24 cellular contexts compared by ENCODE assay signal in the genomic region with DNA sequence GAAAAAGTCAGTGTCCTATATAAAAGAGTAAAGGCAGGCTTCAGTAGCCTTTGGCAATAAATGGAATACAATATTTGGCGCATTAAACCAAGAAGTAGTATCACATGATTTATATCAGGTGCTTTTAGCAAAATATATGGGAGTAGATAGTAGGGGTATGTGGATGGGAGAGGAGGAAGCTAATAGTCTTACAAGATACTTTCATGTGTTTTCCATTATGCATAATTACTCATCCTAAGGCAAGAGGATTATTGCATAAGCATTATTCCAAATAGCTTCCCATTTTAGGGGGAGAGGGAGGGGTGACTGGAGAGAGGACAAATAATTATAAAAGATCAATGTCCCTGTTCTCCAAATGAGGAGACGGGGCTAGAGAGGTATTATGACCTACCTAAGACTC.
DNase-seq lines count a peak whose midpoint lies in the region; ATAC-seq, FAIRE-seq and TF ChIP-seq lines count a peak whose summit lies in the region.
"Had no signal": no experiment of that assay in that cellular context is flagged by ENCODE, and none has a peak within 500 bp of the region (broad histone marks: within the 10 kb centered on the region; RNA-seq: fewer than 3 reads in every experiment).

No MANE protein-coding gene starts in this region.

- H3K79me1 ChIP-seq in H9 (ENCODE audit: insufficient read depth, low read depth, low read length, poor library complexity, severe bottlenecking) = no peaks in the 10 kb centered on the region

- H3K18ac ChIP-seq in H9 (ENCODE audit: insufficient read length, low read depth, low read length) = no peak overlapping the region

- no peak overlapping the region for H3K14ac ChIP-seq in H9 (ENCODE audit: insufficient read depth, low read length)

- H4K91ac ChIP-seq in H9 (ENCODE audit: insufficient read length, low read depth, low read length) = no peak overlapping the region

- H3K9me3 Mint-ChIP-seq in H9 (no peaks in the 10 kb centered on the region; a peak in 1 of 5 replicates), endothelial cell (ENCODE audit: unreplicated experiment) (no peaks in the 10 kb centered on the region), neural progenitor cell (peaks cover 2% of the 10 kb centered on the region), nephron progenitor cell (peaks cover 7% of the 10 kb centered on the region)
- H3K9me3 Mint-ChIP-seq: CD8-positive, alpha-beta memory T cell had no signal

- H3F3A ChIP-seq in neural progenitor cell (ENCODE audit: low read depth) = no peaks in the 10 kb centered on the region

- H2BK5ac ChIP-seq in H9 (ENCODE audit: insufficient read length, low read length) = no peak overlapping the region

- H3K27me3 ChIP-seq in DND-41 (ENCODE audit: insufficient read depth, low read length, poor library complexity) (no peaks in the 10 kb centered on the region), H9 (ENCODE audit: insufficient read depth, low read length) (no peaks in the 10 kb centered on the region; the same call in 1 of the 2 replicates), neural progenitor cell (no peaks in the 10 kb centered on the region), HepG2 (ENCODE audit: control insufficient read depth in 1 of 2, insufficient read depth in 2 of 2, low read length in 2 of 2) (no peaks in the 10 kb centered on the region; a peak in 1 of 5 replicates)
- H3K27me3 ChIP-seq: body of pancreas had no signal

- peak overlapping the region in 1 of 2 experiments; percentile 21; a peak in 2 of 5 replicates for H3K4me3 Mint-ChIP-seq in H9
- no peak overlapping the region for H3K4me3 Mint-ChIP-seq in endothelial cell (ENCODE audit: unreplicated experiment)
- H3K4me3 Mint-ChIP-seq in neural progenitor cell = no peak overlapping the region
- H3K4me3 Mint-ChIP-seq in nephron progenitor cell = no peak overlapping the region
- H3K4me3 Mint-ChIP-seq: activated CD4-positive, alpha-beta memory T cell treated with anti-CD3 and anti-CD28 coated beads, Interleukin-2, amount 10 ng/mL, durations not matched to agents 7 days and 5 days; CD8-positive, alpha-beta memory T cell; neural crest cell; stimulated activated naive CD8-positive, alpha-beta T cell treated with anti-CD3 and anti-CD28 coated beads, Interleukin-15, Interleukin-2, amounts not matched to agents 100 ng/mL and 50 ng/mL, for 24 hours had no signal

- H2BK120ac ChIP-seq in H9 (ENCODE audit: low read depth, low read length, poor library complexity, severe bottlenecking) = no peak overlapping the region

- BruUV-seq in HepG2 (replicated peaks; lab: Mats Ljungman, UMichigan) = no TSS peak

- no peak overlapping the region for H2AK5ac ChIP-seq in H9 (ENCODE audit: insufficient read length, low read length)

- H3T11ph ChIP-seq in H9 (ENCODE audit: low read length) = no peak overlapping the region

- H3K36me3 Mint-ChIP-seq in H9 (ENCODE audit: insufficient read depth in 1 of 3, low read depth in 3 of 3) = no peaks in the 10 kb centered on the region
- no peaks in the 10 kb centered on the region for H3K36me3 Mint-ChIP-seq in endothelial cell (ENCODE audit: low read depth, unreplicated experiment)
- H3K36me3 Mint-ChIP-seq in neural progenitor cell = no peaks in the 10 kb centered on the region
- peaks cover 2% of the 10 kb centered on the region for H3K36me3 Mint-ChIP-seq in nephron progenitor cell (ENCODE audit: low read depth)

- no peak overlapping the region for H4K8ac ChIP-seq in H9 (replicated peaks; ENCODE audit: insufficient read length, low read depth, low read length)

- TF ChIP-seq EP300 in HepG2 (IDR thresholded peaks at IDR 0.05; ENCODE audit: low read depth in 2 of 2, low read length in 2 of 2) (no peak), HepG2 (CRISPR knock-in tag; IDR thresholded peaks at IDR 0.05; ENCODE audit: borderline replicate concordance) (no peak)

- no peak overlapping the region for H3K4me3 ChIP-seq in DND-41 (ENCODE audit: low read depth in 1 of 2, low read length in 2 of 2)
- H3K4me3 ChIP-seq in neural progenitor cell = no peak overlapping the region
- H3K4me3 ChIP-seq in HepG2 (replicated peaks in 1 of 3; ENCODE audit: insufficient read depth in 1 of 3, low read depth in 2 of 3, low read length in 3 of 3) = no peak overlapping the region
- H3K4me3 ChIP-seq: body of pancreas, lower lobe of right lung, PC-9 had no signal

- peaks cover 83% of the 10 kb centered on the region for H3K4me1 ChIP-seq in DND-41 (ENCODE audit: insufficient read depth, low read length)
- peaks cover 13% of the 10 kb centered on the region; the same call in 1 of the 2 replicates for H3K4me1 ChIP-seq in H9 (ENCODE audit: insufficient read depth, low read length)
- H3K4me1 ChIP-seq in neural progenitor cell = peaks cover 28% of the 10 kb centered on the region
- peaks cover 12% of the 10 kb centered on the region for H3K4me1 ChIP-seq in HepG2 (ENCODE audit: insufficient read depth, low read length)
- H3K4me1 ChIP-seq: body of pancreas had no signal

- CTCF ChIA-PET in HepG2 (lab: Yijun Ruan, JAX; ENCODE audit: low intra/inter-chr PET ratio, low total read pairs) = no interaction called here

- no peak overlapping the region for H2BK12ac ChIP-seq in H9 (ENCODE audit: insufficient read length, low read depth, low read length)

- no peaks in the 10 kb centered on the region for H3K36me3 ChIP-seq in DND-41 (ENCODE audit: insufficient read depth, low read length)
- H3K36me3 ChIP-seq in neural progenitor cell = no peaks in the 10 kb centered on the region
- no peaks in the 10 kb centered on the region for H3K36me3 ChIP-seq in HepG2 (replicated peaks in 1 of 2; ENCODE audit: control insufficient read depth in 1 of 2, insufficient read depth in 2 of 2, low read length in 2 of 2)
- H3K36me3 ChIP-seq: lower lobe of right lung had no signal

- H3K27me3 Mint-ChIP-seq in H9 (ENCODE audit: low read depth) = peaks cover 49% of the 10 kb centered on the region
- peaks cover 1% of the 10 kb centered on the region for H3K27me3 Mint-ChIP-seq in endothelial cell (ENCODE audit: unreplicated experiment)
- H3K27me3 Mint-ChIP-seq in neural progenitor cell (ENCODE audit: insufficient read depth, low read depth) = peaks cover 5% of the 10 kb centered on the region
- H3K27me3 Mint-ChIP-seq in nephron progenitor cell (ENCODE audit: low read depth, poor library complexity) = peaks cover 5% of the 10 kb centered on the region
- H3K27me3 Mint-ChIP-seq: activated CD4-positive, alpha-beta memory T cell treated with anti-CD3 and anti-CD28 coated beads, Interleukin-2, amount 10 ng/mL, durations not matched to agents 7 days and 5 days; stimulated activated naive CD8-positive, alpha-beta T cell treated with anti-CD3 and anti-CD28 coated beads, Interleukin-15, Interleukin-2, amounts not matched to agents 100 ng/mL and 50 ng/mL, for 24 hours had no signal

- H3K79me2 ChIP-seq in DND-41 (ENCODE audit: insufficient read depth, low read length) (no peaks in the 10 kb centered on the region), H9 (ENCODE audit: insufficient read depth, low read length) (no peaks in the 10 kb centered on the region), neural progenitor cell (ENCODE audit: low read depth) (no peaks in the 10 kb centered on the region), HepG2 (ENCODE audit: insufficient read depth, low read length) (no peaks in the 10 kb centered on the region)

- H2BK15ac ChIP-seq in H9 (ENCODE audit: low read depth, low read length) = no peak overlapping the region

- in situ Hi-C loops in HepG2 (cut with HindIII; ENCODE audit: extremely low pct_ligation_motif_present, low pct_unique_long_range_greater_than_20kb) = no loop called here

- peaks cover 33 to 40% of the 10 kb centered on the region in 2 experiments for H3K4me1 Mint-ChIP-seq in H9
- H3K4me1 Mint-ChIP-seq in endothelial cell (ENCODE audit: unreplicated experiment) = peaks cover 64% of the 10 kb centered on the region
- H3K4me1 Mint-ChIP-seq in neural progenitor cell = peaks cover 28% of the 10 kb centered on the region
- peaks cover 76% of the 10 kb centered on the region for H3K4me1 Mint-ChIP-seq in nephron progenitor cell

- H4K20me1 ChIP-seq in DND-41 (ENCODE audit: insufficient read depth, low read length) (no peaks in the 10 kb centered on the region), H9 (ENCODE audit: control insufficient read depth, insufficient read depth, insufficient read length) (no peaks in the 10 kb centered on the region), neural progenitor cell (ENCODE audit: low read depth) (no peaks in the 10 kb centered on the region), HepG2 (ENCODE audit: insufficient read depth, low read length) (no peaks in the 10 kb centered on the region)

- TF ChIP-seq RAD21 in HepG2 (CRISPR knock-in tag; IDR thresholded peaks at IDR 0.05) = no peak

- no peak overlapping the region for H4K5ac ChIP-seq in H9 (ENCODE audit: insufficient read length, low read depth, low read length)

- H3K4me2 ChIP-seq in DND-41 (ENCODE audit: insufficient read depth, low read length) = no peak overlapping the region
- peak overlapping the region; percentile 16 for H3K4me2 ChIP-seq in H9 (ENCODE audit: insufficient read depth, insufficient read length, low read length)
- H3K4me2 ChIP-seq in neural progenitor cell = peak overlapping the region; percentile 4
- no peak overlapping the region for H3K4me2 ChIP-seq in HepG2 (ENCODE audit: low read depth, low read length)
- H3K4me2 ChIP-seq: PC-9 had no signal

- FAIRE-seq in HepG2 (lab: Jason Lieb, UNC) = no peak

- H3K56ac ChIP-seq in H9 (ENCODE audit: insufficient read length, low read depth, low read length) = no peak overlapping the region

- H2AFZ ChIP-seq in DND-41 (ENCODE audit: low read depth, low read length) (no peak overlapping the region), H9 (ENCODE audit: low read length) (no peak overlapping the region), neural progenitor cell (replicated peaks) (no peak overlapping the region), HepG2 (ENCODE audit: low read length) (no peak overlapping the region)
- H2AFZ ChIP-seq: PC-9 had no signal

- DNase-seq in DND-41 (no peak), H9 (no peak), endothelial cell (ENCODE audit: low spot score) (no peak), neural progenitor cell (ENCODE audit: low spot score) (no peak), nephron progenitor cell (no peak), HepG2 (ENCODE audit: low spot score) (no peak)
- DNase-seq: activated CD4-positive, alpha-beta memory T cell treated with anti-CD3 and anti-CD28 coated beads, Interleukin-2, amount 10 ng/mL, durations not matched to agents 7 days and 5 days; AML-193; body of pancreas; CD8-positive, alpha-beta memory T cell; effector CD8-positive, alpha-beta T cell; lower lobe of right lung; NCI-H1105; NCI-H446 treated with DMSO at 0.1 percent for 48 hours; PC-9; SHP77 treated with DMSO at 0.1 percent for 48 hours; stimulated activated CD4-positive, alpha-beta T cell treated with anti-CD3 and anti-CD28 coated beads, Interleukin-15, amount 100 ng/mL, for 24 hours had no signal

- no peak for TF ChIP-seq POLR2A in HepG2 (IDR thresholded peaks at IDR 0.05; ENCODE audit: insufficient read depth in 1 of 2, low read depth in 2 of 2, low read length in 2 of 2)

- no CpG with 5 or more reads among the region's 2 CpGs for WGBS in H9 (ENCODE audit: extremely low coverage, insufficient read length, low lambda C conversion rate)
- WGBS in HepG2 (ENCODE audit: low lambda C conversion rate) = 34% methylated on average over 2 of the region's 2 CpGs

- peak overlapping the region; percentile 22 for H3K27ac ChIP-seq in DND-41 (ENCODE audit: low read length)
- no peak overlapping the region for H3K27ac ChIP-seq in H9 (ENCODE audit: insufficient read length, low read depth, low read length)
- H3K27ac ChIP-seq in neural progenitor cell = no peak overlapping the region
- no peak overlapping the region for H3K27ac ChIP-seq in HepG2 (ENCODE audit: extremely low read length, insufficient read depth, low read length)
- H3K27ac ChIP-seq: body of pancreas, lower lobe of right lung, PC-9 had no signal

- no peak for TF ChIP-seq CTCF in DND-41 (IDR thresholded peaks at IDR 0.05; ENCODE audit: borderline replicate concordance, extremely low read depth, low read length, poor library complexity, severe bottlenecking)
- TF ChIP-seq CTCF in H9 (conservative IDR thresholded peaks at IDR 0.05) = no peak
- TF ChIP-seq CTCF in endothelial cell (IDR thresholded peaks at IDR 0.05; ENCODE audit: unreplicated experiment) = no peak
- TF ChIP-seq CTCF in neural progenitor cell (IDR thresholded peaks at IDR 0.05) = no peak
- TF ChIP-seq CTCF in nephron progenitor cell (IDR thresholded peaks at IDR 0.05) = no peak
- TF ChIP-seq CTCF in HepG2 (CRISPR knock-in tag; IDR thresholded peaks at IDR 0.05) = no peak

- H3K9ac ChIP-seq in DND-41 (ENCODE audit: low read depth, low read length) (no peak overlapping the region), H9 (ENCODE audit: extremely low read depth, insufficient read length, low read length) (no peak overlapping the region), neural progenitor cell (no peak overlapping the region), HepG2 (ENCODE audit: insufficient read depth, low read depth, low read length) (no peak overlapping the region)

- no peaks in the 10 kb centered on the region for H3K23me2 ChIP-seq in H9 (ENCODE audit: insufficient read length, low read depth, low read length, poor library complexity, severe bottlenecking)

- H3K4ac ChIP-seq in H9 (ENCODE audit: low read depth, low read length) = no peak overlapping the region

- intact Hi-C loops in HepG2 (cut with micrococcal nuclease; ENCODE audit: unreplicated experiment) = no loop called here

- no peaks in the 10 kb centered on the region for H3K9me3 ChIP-seq in DND-41 (ENCODE audit: insufficient read depth, low read length, severe bottlenecking)
- H3K9me3 ChIP-seq in H9 (ENCODE audit: control insufficient read depth, low read depth, low read length) = no peaks in the 10 kb centered on the region
- no peaks in the 10 kb centered on the region for H3K9me3 ChIP-seq in neural progenitor cell (ENCODE audit: low read depth)
- no peaks in the 10 kb centered on the region for H3K9me3 ChIP-seq in HepG2 (ENCODE audit: low read length)
- H3K9me3 ChIP-seq: body of pancreas, lower lobe of right lung had no signal

- POLR2A ChIA-PET in HepG2 (lab: Yijun Ruan, JAX) = no interaction called here

- H3K23ac ChIP-seq in H9 (ENCODE audit: insufficient read length, low read depth, low read length) = no peak overlapping the region

- H3K27ac Mint-ChIP-seq in H9 (peak overlapping the region in 1 of 3 experiments; percentile 0; a peak in 1 of 7 replicates), endothelial cell (ENCODE audit: unreplicated experiment) (peak overlapping the region; percentile 62), neural progenitor cell (no peak overlapping the region), nephron progenitor cell (no peak overlapping the region)
- H3K27ac Mint-ChIP-seq: activated CD4-positive, alpha-beta memory T cell treated with anti-CD3 and anti-CD28 coated beads, Interleukin-2, amount 10 ng/mL, durations not matched to agents 7 days and 5 days; activated T-helper 2 cell treated with anti-CD3 and anti-CD28 coated beads, Interferon-gamma antibody, Interleukin-2, Interleukin-4, amounts not matched to agents 10 μg/mL and 5 μg/mL and 100 μg/mL, durations not matched to agents 14 hours and 24 hours and 36 hours; CD8-positive, alpha-beta memory T cell; stimulated activated naive CD8-positive, alpha-beta T cell treated with anti-CD3 and anti-CD28 coated beads, Interleukin-15, Interleukin-2, amounts not matched to agents 100 ng/mL and 50 ng/mL, for 24 hours had no signal

- ATAC-seq in DND-41 (ENCODE audit: insufficient read depth, low read depth) (no peak), HG03521 (IDR thresholded peaks at IDR 0.05; ENCODE audit: unreplicated experiment) (no peak), HepG2 (no peak)
- ATAC-seq: activated CD4-positive, CD25-positive, alpha-beta regulatory T cell treated with anti-CD3 and anti-CD28 coated beads, Interleukin-2, amount 50 U/mL, for 24 hours; body of pancreas; esophagus mucosa; lower lobe of right lung; sciatic nerve had no signal

- H2BK20ac ChIP-seq in H9 (ENCODE audit: low read depth, low read length, poor library complexity, severe bottlenecking) = no peak overlapping the region

Comparison
In these comparisons a context has a peak if more than half of its experiments do, and no peak if none do; other contexts are left out.
1. H3K4me2 ChIP-seq: peak in H9 (single experiment) and neural progenitor cell (single experiment); none in DND-41 (single experiment) and HepG2 (single experiment).